In the genomic region with DNA sequence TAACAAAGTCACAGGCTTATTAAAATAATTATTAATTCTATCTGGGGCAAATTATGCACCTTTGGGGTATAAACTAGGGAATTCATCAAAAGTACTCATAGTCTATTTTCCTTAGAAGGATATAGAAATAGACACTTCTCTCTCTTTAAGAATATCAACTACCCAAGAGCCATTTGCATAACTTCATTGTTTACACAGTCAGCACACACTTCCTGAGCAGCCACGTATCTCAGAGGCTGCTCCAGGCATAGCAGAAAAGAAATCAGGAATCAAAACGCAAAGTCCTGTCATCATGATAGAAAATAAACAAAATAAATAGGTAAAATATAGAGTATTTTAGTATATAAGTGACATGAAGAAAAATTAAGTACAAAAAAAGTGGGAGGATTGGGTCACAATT, we compare ENCODE assay signal across 22 cellular contexts.
"Had no signal": no experiment of that assay in that cellular context is flagged by ENCODE, and none has a peak within 500 bp of the region (broad histone marks: within the 10 kb centered on the region; RNA-seq: fewer than 3 reads in every experiment).

No MANE protein-coding gene starts in this region.

- H3K36me3 Mint-ChIP-seq: activated naive CD8-positive, alpha-beta T cell; naive thymus-derived CD4-positive, alpha-beta T cell; neural progenitor cell had no signal

- DNase-seq: activated B cell treated with CpG ODN at 0.5 μM for 24 hours; activated CD4-positive, alpha-beta T cell treated with anti-CD3 and anti-CD28 coated beads for 36 hours; activated CD4-positive, alpha-beta T cell treated with anti-CD3 and anti-CD28 coated beads, Interleukin-2, amount 50 U/mL, for 48 hours; activated CD8-positive, alpha-beta memory T cell treated with anti-CD3 and anti-CD28 coated beads, Interleukin-2, amount 50 U/mL, for 48 hours; activated naive CD4-positive, alpha-beta T cell; activated T-cell treated with anti-CD3 and anti-CD28 coated beads, Interleukin-2, amount 50 U/mL, for 4 hours; adrenal gland; erythroblast; foreskin keratinocyte; left lung; naive thymus-derived CD4-positive, alpha-beta T cell; spleen; stimulated activated CD4-positive, alpha-beta T cell treated with anti-CD3 and anti-CD28 coated beads, Interleukin-4, amount 100 ng/mL, for 1 hour; stimulated activated naive CD4-positive, alpha-beta T cell; testis; trophoblast cell; uterus had no signal

- H3K9me3 Mint-ChIP-seq: activated T-cell treated with anti-CD3 and anti-CD28 coated beads, Interleukin-2, amount 50 U/mL, for 4 hours had no signal

- H3K27me3 Mint-ChIP-seq: activated B cell treated with CpG ODN at 0.5 μM for 24 hours; activated CD4-positive, alpha-beta T cell treated with anti-CD3 and anti-CD28 coated beads for 36 hours; activated naive CD8-positive, alpha-beta T cell; naive thymus-derived CD4-positive, alpha-beta T cell; progenitor cell of endocrine pancreas had no signal

- H2AFZ ChIP-seq: neural progenitor cell had no signal

- H3K4me2 ChIP-seq: neural progenitor cell had no signal

- H3K4me3 Mint-ChIP-seq: activated B cell treated with CpG ODN at 0.5 μM for 24 hours; activated CD4-positive, alpha-beta T cell treated with anti-CD3 and anti-CD28 coated beads for 36 hours; activated naive CD8-positive, alpha-beta T cell; activated T-cell treated with anti-CD3 and anti-CD28 coated beads, Interleukin-2, amount 50 U/mL, for 4 hours; naive thymus-derived CD4-positive, alpha-beta T cell; neural progenitor cell had no signal

- H3K9ac ChIP-seq: neural progenitor cell had no signal

- H3K27me3 ChIP-seq: adrenal gland, breast epithelium, foreskin keratinocyte, left lung, neural progenitor cell, spleen, testis, uterus had no signal

- H3K27ac Mint-ChIP-seq: activated B cell treated with CpG ODN at 0.5 μM for 24 hours; activated CD4-positive, alpha-beta T cell treated with anti-CD3 and anti-CD28 coated beads for 36 hours; activated naive CD8-positive, alpha-beta T cell; activated T-helper 2 cell treated with anti-CD3 and anti-CD28 coated beads, Interferon-gamma antibody, Interleukin-2, Interleukin-4, amounts not matched to agents 10 μg/mL and 5 μg/mL and 100 μg/mL, durations not matched to agents 14 hours and 24 hours and 36 hours; naive thymus-derived CD4-positive, alpha-beta T cell; neural progenitor cell; progenitor cell of endocrine pancreas had no signal

- H3K4me1 Mint-ChIP-seq: activated B cell treated with CpG ODN at 0.5 μM for 24 hours; activated CD4-positive, alpha-beta T cell treated with anti-CD3 and anti-CD28 coated beads for 36 hours; naive thymus-derived CD4-positive, alpha-beta T cell had no signal

- H3K27ac ChIP-seq: adrenal gland, breast epithelium, foreskin keratinocyte, left lung, neural progenitor cell, spleen, testis, uterus had no signal

- H3K9me3 ChIP-seq: adrenal gland, testis, uterus had no signal

- H3K4me1 ChIP-seq: adrenal gland, breast epithelium, foreskin keratinocyte, left lung, neural progenitor cell, spleen, testis, uterus had no signal

- H3K4me3 ChIP-seq: adrenal gland, breast epithelium, left lung, neural progenitor cell, spleen, testis, uterus had no signal

- ATAC-seq: activated CD4-positive, alpha-beta T cell treated with anti-CD3 and anti-CD28 coated beads for 36 hours; activated T-cell treated with anti-CD3 and anti-CD28 coated beads, Interleukin-2, amount 50 U/mL, for 4 hours; left lung; naive thymus-derived CD4-positive, alpha-beta T cell had no signal

- H3K36me3 ChIP-seq: adrenal gland, breast epithelium, left lung, neural progenitor cell, spleen, uterus had no signal
